ENCODE assay signal across 15 cellular contexts in the genomic region with DNA sequence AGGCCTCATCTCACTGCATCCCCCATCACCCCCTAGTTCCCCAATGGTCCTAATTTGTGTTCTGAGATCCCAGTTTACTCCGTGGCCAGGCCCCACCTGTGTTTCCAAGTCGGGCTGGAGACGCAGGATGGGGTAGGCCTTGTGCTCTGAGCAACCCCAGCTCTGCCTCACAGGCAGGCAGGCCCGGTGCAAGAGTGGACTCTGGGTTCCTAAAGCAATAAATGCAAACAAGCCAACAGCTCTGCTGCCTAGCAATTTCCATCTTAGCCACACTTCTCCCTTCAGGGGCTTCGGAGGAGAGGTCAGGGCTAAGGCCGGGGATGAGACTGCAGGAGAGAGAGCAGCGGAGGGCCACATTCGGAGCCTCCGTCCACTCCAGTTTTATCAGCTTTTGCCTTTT. TPM values are rescaled to one million over a fixed set of nuclear protein-coding genes. Genes with fewer than 3 reads are reported as not detected.
DNase-seq lines count a peak whose midpoint lies in the region; ATAC-seq and TF ChIP-seq lines count a peak whose summit lies in the region.
"Had no signal": no experiment of that assay in that cellular context is flagged by ENCODE, and none has a peak within 500 bp of the region (broad histone marks: within the 10 kb centered on the region; RNA-seq: fewer than 3 reads in every experiment).

No MANE protein-coding gene starts in this region.

- peaks cover 2% of the 10 kb centered on the region for H3K27me3 Mint-ChIP-seq in type B pancreatic cell
- no peaks in the 10 kb centered on the region for H3K27me3 Mint-ChIP-seq in natural killer cell treated with Interleukin-12 subunit alpha and Interleukin-12 subunit beta and Interleukin-15 and Interleukin-18, amount 100 ng/mL, for 72 hours
- H3K27me3 Mint-ChIP-seq: activated naive CD4-positive, alpha-beta T cell treated with anti-CD3 and anti-CD28 coated beads, Interleukin-2, amount 50 U/mL, for 24 hours had no signal

- H3K4me1 ChIP-seq in PC-3 (ENCODE audit: insufficient read depth, low read length) (peaks cover 42% of the 10 kb centered on the region), esophagus (ENCODE audit: control insufficient read depth in 2 of 2, insufficient read depth in 2 of 2, low read length in 1 of 2) (peaks cover 3 to 31% of the 10 kb centered on the region in 2 donors), osteoblast (ENCODE audit: insufficient read depth, low read length) (peaks cover 13% of the 10 kb centered on the region)
- H3K4me1 ChIP-seq: parathyroid adenoma had no signal

- H3K4me1 Mint-ChIP-seq in type B pancreatic cell (ENCODE audit: unreplicated experiment): no peaks in the 10 kb centered on the region
- peaks cover 0 to 3% of the 10 kb centered on the region in 2 donors for H3K4me1 Mint-ChIP-seq in natural killer cell treated with Interleukin-12 subunit alpha and Interleukin-12 subunit beta and Interleukin-15 and Interleukin-18, amount 100 ng/mL, for 72 hours (ENCODE audit: low read depth in 2 of 2)
- H3K4me1 Mint-ChIP-seq: activated naive CD4-positive, alpha-beta T cell treated with anti-CD3 and anti-CD28 coated beads, Interleukin-2, amount 50 U/mL, for 24 hours had no signal

- DNase-seq in PC-3 (no peak), osteoblast (ENCODE audit: insufficient read length, low spot score, missing footprints) (peak; percentile 64), type B pancreatic cell (ENCODE audit: extremely low spot score, unreplicated experiment) (no peak), NCI-H2227 (lab: John Stamatoyannopoulos, UW; ENCODE audit: unreplicated experiment) (no peak)
- DNase-seq in natural killer cell treated with Interleukin-12 subunit alpha and Interleukin-12 subunit beta and Interleukin-15 and Interleukin-18, amount 100 ng/mL, for 72 hours (ENCODE audit: low spot score): no peak
- DNase-seq: activated CD4-positive, alpha-beta T cell treated with anti-CD3 and anti-CD28 coated beads, Interleukin-2, amount 50 U/mL, for 1 hour; NCI-H2081; NCI-H526 treated with DMSO at 0.1 percent for 48 hours; OCI-M1 had no signal

- H3K27ac Mint-ChIP-seq in type B pancreatic cell: peak overlapping the region; percentile 50
- no peak overlapping the region for H3K27ac Mint-ChIP-seq in natural killer cell treated with Interleukin-12 subunit alpha and Interleukin-12 subunit beta and Interleukin-15 and Interleukin-18, amount 100 ng/mL, for 72 hours
- H3K27ac Mint-ChIP-seq: activated naive CD4-positive, alpha-beta T cell treated with anti-CD3 and anti-CD28 coated beads, Interleukin-2, amount 50 U/mL, for 24 hours had no signal

- no peaks in the 10 kb centered on the region for H3K9me2 ChIP-seq in PC-3 (replicated peaks; ENCODE audit: low read length)

- ATAC-seq in PC-3 (no peak), HG03039 (IDR thresholded peaks at IDR 0.05; ENCODE audit: unreplicated experiment) (no peak), HG03025 (IDR thresholded peaks at IDR 0.05; ENCODE audit: low FRiP score, unreplicated experiment) (no peak)
- no peak for ATAC-seq in natural killer cell treated with Interleukin-12 subunit alpha and Interleukin-12 subunit beta and Interleukin-15 and Interleukin-18, amount 100 ng/mL, for 72 hours

- WGBS in esophagus, 2 donors: 83 to 88% methylated on average over 9 of the region's 9 CpGs

- BruUV-seq in PC-3 (replicated peaks; lab: Mats Ljungman, UMichigan): TSS peak; percentile 24

- H2AFZ ChIP-seq in PC-3 (ENCODE audit: low read length) (no peak overlapping the region), osteoblast (ENCODE audit: low read length) (no peak overlapping the region)
- H2AFZ ChIP-seq: parathyroid adenoma had no signal

- H3K9ac ChIP-seq in PC-3 (ENCODE audit: low read length): no peak overlapping the region
- H3K9ac ChIP-seq: parathyroid adenoma had no signal

- H3K4me2 ChIP-seq in PC-3 (ENCODE audit: low read length): no peak overlapping the region
- no peak overlapping the region for H3K4me2 ChIP-seq in osteoblast (ENCODE audit: insufficient read depth, low read length)

- POLR2A ChIA-PET in PC-3 (lab: Charles Lee; ENCODE audit: unreplicated experiment): no interaction called here

- intact Hi-C loops in PC-3 (cut with micrococcal nuclease): no loop called here

- H3K9me3 ChIP-seq in PC-3 (ENCODE audit: low read length) (no peaks in the 10 kb centered on the region), esophagus (ENCODE audit: control insufficient read depth in 2 of 2, insufficient read depth in 1 of 2, low read depth in 1 of 2, low read length in 1 of 2) (peaks cover 0 to 2% of the 10 kb centered on the region in 2 donors), osteoblast (ENCODE audit: low read depth, low read length) (no peaks in the 10 kb centered on the region)
- H3K9me3 ChIP-seq: heart left ventricle had no signal

- no peaks in the 10 kb centered on the region; the same call in 1 of the 2 replicates for H3K36me3 ChIP-seq in PC-3 (ENCODE audit: low read depth, low read length)
- peaks cover 0 to 22% of the 10 kb centered on the region in 2 donors for H3K36me3 ChIP-seq in esophagus (ENCODE audit: control insufficient read depth in 2 of 2, insufficient read depth in 2 of 2, low read length in 1 of 2)
- peaks cover 11% of the 10 kb centered on the region for H3K36me3 ChIP-seq in osteoblast (ENCODE audit: insufficient read depth, low read length)

- H3K9me3 Mint-ChIP-seq in type B pancreatic cell: no peaks in the 10 kb centered on the region
- no peaks in the 10 kb centered on the region for H3K9me3 Mint-ChIP-seq in natural killer cell treated with Interleukin-12 subunit alpha and Interleukin-12 subunit beta and Interleukin-15 and Interleukin-18, amount 100 ng/mL, for 72 hours
- H3K9me3 Mint-ChIP-seq: activated naive CD4-positive, alpha-beta T cell treated with anti-CD3 and anti-CD28 coated beads, Interleukin-2, amount 50 U/mL, for 24 hours had no signal

- TF ChIP-seq CTCF in PC-3 (conservative IDR thresholded peaks at IDR 0.05; ENCODE audit: low read depth, low read length): no peak
- TF ChIP-seq CTCF in osteoblast (IDR thresholded peaks at IDR 0.05; ENCODE audit: extremely low read depth, low read depth, low read length): no peak
- no peak for TF ChIP-seq CTCF in type B pancreatic cell (conservative IDR thresholded peaks at IDR 0.05)

- no peak overlapping the region for H3K4me3 ChIP-seq in PC-3 (ENCODE audit: low read length)
- H3K4me3 ChIP-seq in esophagus (ENCODE audit: low read depth in 1 of 2, low read length in 2 of 2): no peak overlapping the region
- H3K4me3 ChIP-seq in osteoblast (ENCODE audit: insufficient read depth, low read length): no peak overlapping the region
- H3K4me3 ChIP-seq: heart left ventricle had no signal

- H3K27me3 ChIP-seq in PC-3 (ENCODE audit: low read length) (no peaks in the 10 kb centered on the region), esophagus (ENCODE audit: control insufficient read depth in 1 of 2, insufficient read depth in 2 of 2, low read length in 2 of 2) (no peaks in the 10 kb centered on the region), osteoblast (ENCODE audit: insufficient read depth, low read length) (no peaks in the 10 kb centered on the region)

- no peaks in the 10 kb centered on the region for H3K36me3 Mint-ChIP-seq in type B pancreatic cell
- H3K36me3 Mint-ChIP-seq in natural killer cell treated with Interleukin-12 subunit alpha and Interleukin-12 subunit beta and Interleukin-15 and Interleukin-18, amount 100 ng/mL, for 72 hours: no peaks in the 10 kb centered on the region
- H3K36me3 Mint-ChIP-seq: activated naive CD4-positive, alpha-beta T cell treated with anti-CD3 and anti-CD28 coated beads, Interleukin-2, amount 50 U/mL, for 24 hours had no signal

- no peak overlapping the region for H3K4me3 Mint-ChIP-seq in type B pancreatic cell
- H3K4me3 Mint-ChIP-seq in natural killer cell treated with Interleukin-12 subunit alpha and Interleukin-12 subunit beta and Interleukin-15 and Interleukin-18, amount 100 ng/mL, for 72 hours: no peak overlapping the region
- H3K4me3 Mint-ChIP-seq: activated naive CD4-positive, alpha-beta T cell treated with anti-CD3 and anti-CD28 coated beads, Interleukin-2, amount 50 U/mL, for 24 hours had no signal

- H3K79me2 ChIP-seq in PC-3 (ENCODE audit: low read length) (peaks cover 40% of the 10 kb centered on the region), osteoblast (ENCODE audit: insufficient read depth, low read length) (peaks cover 31% of the 10 kb centered on the region)
- H3K79me2 ChIP-seq: parathyroid adenoma had no signal

- H3F3A ChIP-seq in PC-3 (ENCODE audit: low read length, unreplicated experiment): no peaks in the 10 kb centered on the region

- H3K27ac ChIP-seq in PC-3 (ENCODE audit: low read length) (no peak overlapping the region), esophagus (ENCODE audit: low read depth in 2 of 2, low read length in 1 of 2) (peak overlapping the region; percentile 69 to 89), osteoblast (ENCODE audit: low read depth, low read length) (no peak overlapping the region)
- H3K27ac ChIP-seq: parathyroid adenoma had no signal

- CTCF ChIA-PET in PC-3 (lab: Charles Lee): interaction anchor here (0.5 kb wide), 1 partner anchor 41 kb away, joined by 3 read pairs; no protein-coding TSS in a partner anchor

- no peaks in the 10 kb centered on the region; the same call in 1 of the 2 replicates for H4K20me1 ChIP-seq in PC-3 (ENCODE audit: low read length)
- peaks cover 9% of the 10 kb centered on the region for H4K20me1 ChIP-seq in osteoblast (ENCODE audit: insufficient read depth, low read length)

RNA-seq across cellular contexts. Expression of gene EPS8L2, which starts 2.5 kb away (rescaled TPM):
- total RNA-seq in PC-3 (2014; rRNA removed) (127 and 200 TPM in 2 replicates), osteoblast (29.7 and 30.1 TPM in 2 replicates), type B pancreatic cell (ENCODE audit: low replicate concordance) (218 and 497 TPM in 2 replicates)
- polyA plus RNA-seq in esophagus: 100 to 1,000 TPM; 254 to 440 TPM
- 10 to 100 TPM in 1 of 2 donors, 1 to 10 TPM in 1; 2.9 to 13.0 TPM for total RNA-seq in natural killer cell treated with Interleukin-12 subunit alpha and Interleukin-12 subunit beta and Interleukin-15 and Interleukin-18, amount 100 ng/mL, for 72 hours

RNA-seq across cellular contexts. Expression of gene TMEM80, which starts 7.9 kb away (rescaled TPM):
- total RNA-seq in PC-3 (2014; rRNA removed) (10.8 and 16.2 TPM in 2 replicates), osteoblast (17.4 and 21.2 TPM in 2 replicates), type B pancreatic cell (ENCODE audit: low replicate concordance) (23.2 and 37.4 TPM in 2 replicates)
- polyA plus RNA-seq in esophagus: 10 to 100 TPM; 25.0 to 53.9 TPM
- total RNA-seq in natural killer cell treated with Interleukin-12 subunit alpha and Interleukin-12 subunit beta and Interleukin-15 and Interleukin-18, amount 100 ng/mL, for 72 hours: 10 to 100 TPM; 15.3 to 20.3 TPM

RNA-seq across cellular contexts. Expression of gene DEAF1, which starts 8.5 kb away (rescaled TPM):
- 31.9 and 42.8 TPM in 2 replicates for total RNA-seq in PC-3 (2014; rRNA removed)
- polyA plus RNA-seq in esophagus: 10 to 100 TPM; 20.3 to 42.4 TPM
- 38.0 and 44.2 TPM in 2 replicates for total RNA-seq in osteoblast
- 41.0 and 48.1 TPM in 2 replicates for total RNA-seq in type B pancreatic cell (ENCODE audit: low replicate concordance)
- 10 to 100 TPM; 23.2 to 83.6 TPM for total RNA-seq in natural killer cell treated with Interleukin-12 subunit alpha and Interleukin-12 subunit beta and Interleukin-15 and Interleukin-18, amount 100 ng/mL, for 72 hours

RNA-seq across cellular contexts. Expression of gene TALDO1, which starts 43.7 kb away (rescaled TPM):
- total RNA-seq in PC-3 (2014; rRNA removed) (287 and 326 TPM in 2 replicates), osteoblast (204 TPM in 2 replicates), type B pancreatic cell (ENCODE audit: low replicate concordance) (189 and 288 TPM in 2 replicates)
- 100 to 1,000 TPM; 228 to 278 TPM for polyA plus RNA-seq in esophagus
- total RNA-seq in natural killer cell treated with Interleukin-12 subunit alpha and Interleukin-12 subunit beta and Interleukin-15 and Interleukin-18, amount 100 ng/mL, for 72 hours: 100 to 1,000 TPM; 201 to 242 TPM

Comparison
In these comparisons a context has a peak if more than half of its experiments do, and no peak if none do; other contexts are left out.
1. H3K27ac ChIP-seq: peak in esophagus (2 of 2); none in PC-3 (single experiment) and osteoblast (single experiment).